ENCODE assay signal across 8 cellular contexts in genomic region chr19:1862424-1863307, GRCh38. TPM values are rescaled to one million over a fixed set of nuclear protein-coding genes. Genes with fewer than 3 reads are reported as not detected.
A peak's percentile ranks its signal among the peaks of the same experiment; 100 is the strongest.
DNase-seq lines count a peak whose midpoint lies in the region; ATAC-seq, FAIRE-seq and TF ChIP-seq lines count a peak whose summit lies in the region.

No MANE protein-coding gene starts in this region.

- peaks cover 7% of the 10 kb centered on the region; the same call in 1 of the 2 replicates for H4K20me1 ChIP-seq in GM12878 (ENCODE audit: control insufficient read depth, insufficient read depth)

- FAIRE-seq in GM12878 (lab: Jason Lieb, UNC), result no peak

- H2AFZ ChIP-seq in GM12878 (ENCODE audit: control insufficient read depth, low read depth, low read length), result no peak overlapping the region; the same call in 1 of the 2 replicates

- SMC1A ChIA-PET in GM12878 (lab: Charles Lee; ENCODE audit: uncharacterized antibody, unreplicated experiment), result no interaction called here

- H3K4me3 Mint-ChIP-seq in stimulated activated naive CD8-positive, alpha-beta T cell treated with anti-CD3 and anti-CD28 coated beads, Interleukin-15, Interleukin-2, amounts not matched to agents 100 ng/mL and 50 ng/mL, for 24 hours, result peak overlapping the region; percentile 93

- peaks cover 43% of the 10 kb centered on the region for H3K4me1 Mint-ChIP-seq in stimulated activated naive CD8-positive, alpha-beta T cell treated with anti-CD3 and anti-CD28 coated beads, Interleukin-15, Interleukin-2, amounts not matched to agents 100 ng/mL and 50 ng/mL, for 24 hours (ENCODE audit: low read depth)

- intact Hi-C loops in GM12878 (cut with micrococcal nuclease; ENCODE audit: unreplicated experiment) (no loop called here), right lobe of liver (cut with DNase I) (no loop called here)

- peaks cover 53% of the 10 kb centered on the region for H3K79me2 ChIP-seq in GM12878 (ENCODE audit: control insufficient read depth, insufficient read depth, low read length)

- DNase-seq in GM10266 (ENCODE audit: extremely low spot score) (peak; percentile 86), SK-N-MC (ENCODE audit: low read depth, low spot score) (no peak), GM12878 (ENCODE audit: low read depth, low spot score) (no peak), right lobe of liver (peak; percentile 62 to 72 (median 68)), NCI-H2107 treated with DMSO at 0.1 percent for 48 hours (lab: John Stamatoyannopoulos, UW; ENCODE audit: unreplicated experiment) (no peak), AML-193 (lab: John Stamatoyannopoulos, UW) (no peak)

- H3K27ac Mint-ChIP-seq in stimulated activated naive CD8-positive, alpha-beta T cell treated with anti-CD3 and anti-CD28 coated beads, Interleukin-15, Interleukin-2, amounts not matched to agents 100 ng/mL and 50 ng/mL, for 24 hours, result peak overlapping the region; percentile 91

- in situ Hi-C loops in GM12878 (cut with MboI), result loop anchor here (25.0 kb wide), 1 partner anchor 1500 kb away; the partner anchor contains the start of gene NFIC

- ATAC-seq in HG02852 (IDR thresholded peaks at IDR 0.05; ENCODE audit: unreplicated experiment) (peak; percentile 2), GM12878 (no peak), right lobe of liver (no peak)

- H3K27me3 ChIP-seq in GM12878 (replicated peaks in 1 of 2; ENCODE audit: control insufficient read depth in 2 of 2, insufficient read depth in 2 of 2, low read length in 1 of 2) (no peaks in the 10 kb centered on the region), right lobe of liver (no peaks in the 10 kb centered on the region)

- H3K9ac ChIP-seq in SK-N-MC (ENCODE audit: insufficient read length) (peak overlapping the region; percentile 77), GM12878 (ENCODE audit: control insufficient read depth, insufficient read depth, low read length) (peak overlapping the region; percentile 64)

- H3K4me3 ChIP-seq in SK-N-MC, result peak overlapping the region; percentile 95
- H3K4me3 ChIP-seq in GM12878, result peak overlapping the region; percentile 94
- H3K4me3 ChIP-seq in right lobe of liver, result peak overlapping the region; percentile 70 to 88 (median 74)

- no peaks in the 10 kb centered on the region for H3K9me3 Mint-ChIP-seq in stimulated activated naive CD8-positive, alpha-beta T cell treated with anti-CD3 and anti-CD28 coated beads, Interleukin-15, Interleukin-2, amounts not matched to agents 100 ng/mL and 50 ng/mL, for 24 hours

- H3K4me1 ChIP-seq in GM12878 (ENCODE audit: control insufficient read depth, insufficient read depth, low read length) (peaks cover 8% of the 10 kb centered on the region), right lobe of liver (peaks cover 0 to 45% (median 21%) of the 10 kb centered on the region in 4 donors)

- TF ChIP-seq POLR2A in GM12878 (IDR thresholded peaks at IDR 0.05; ENCODE audit: low read depth, low read length), result no peak; the same call in 1 of the 2 replicates
- no peak for TF ChIP-seq POLR2A in right lobe of liver (IDR thresholded peaks at IDR 0.05)

- under 1% methylated on average over 60 of the region's 106 CpGs for WGBS in GM12878 (ENCODE audit: insufficient coverage, insufficient replicate concordance, low lambda C conversion rate, missing lambda C conversion rate)
- 2% methylated on average over 21 of the region's 106 CpGs for WGBS in right lobe of liver (ENCODE audit: insufficient coverage, low coverage, low lambda C conversion rate, missing lambda C conversion rate)

- H3K27ac ChIP-seq in SK-N-MC (no peak overlapping the region; the same call in 1 of the 2 replicates), GM12878 (ENCODE audit: control insufficient read depth, insufficient read depth) (peak overlapping the region; percentile 55), right lobe of liver (peak overlapping the region in 1 of 3 donors; percentile 49)

- no peak for TF ChIP-seq EP300 in GM12878 (IDR thresholded peaks at IDR 0.05; ENCODE audit: borderline replicate concordance in 1 of 2, control insufficient read depth in 1 of 2, low read depth in 2 of 2, low read length in 2 of 2)

- peaks cover 3% of the 10 kb centered on the region for H3K36me3 Mint-ChIP-seq in stimulated activated naive CD8-positive, alpha-beta T cell treated with anti-CD3 and anti-CD28 coated beads, Interleukin-15, Interleukin-2, amounts not matched to agents 100 ng/mL and 50 ng/mL, for 24 hours (ENCODE audit: low read depth)

- RAD21 ChIA-PET in GM12878 (lab: Charles Lee; ENCODE audit: unreplicated experiment), result no interaction called here

- no peaks in the 10 kb centered on the region for H3K27me3 Mint-ChIP-seq in stimulated activated naive CD8-positive, alpha-beta T cell treated with anti-CD3 and anti-CD28 coated beads, Interleukin-15, Interleukin-2, amounts not matched to agents 100 ng/mL and 50 ng/mL, for 24 hours

- H3K4me2 ChIP-seq in GM12878 (ENCODE audit: control insufficient read depth, insufficient read depth), result peak overlapping the region; percentile 72

- CTCF ChIA-PET in GM12878 (lab: Yijun Ruan, JAX), result no interaction called here

- TF ChIP-seq CTCF in GM10266 (IDR thresholded peaks at IDR 0.05; ENCODE audit: control insufficient read depth, insufficient read depth, low read depth, missing control alignments) (no peak), GM12878 (IDR thresholded peaks at IDR 0.05 in 2 of 3, conservative IDR thresholded peaks at IDR 0.05 in 1 of 3; ENCODE audit: control insufficient read depth in 2 of 3, extremely low read depth in 1 of 3, insufficient read depth in 1 of 3, low read depth in 3 of 3, low read length in 3 of 3) (no peak), right lobe of liver (IDR thresholded peaks at IDR 0.05) (peak in 1 of 4 donors; percentile 6)

- TF ChIP-seq RAD21 in GM12878 (IDR thresholded peaks at IDR 0.05; ENCODE audit: insufficient read depth, low read depth, low read length), result no peak

- BruUV-seq in GM12878 (replicated peaks; lab: Mats Ljungman, UMichigan), result no TSS peak

- POLR2A ChIA-PET in GM12878 (lab: Charles Lee), result no interaction called here

- H3K9me3 ChIP-seq in SK-N-MC (ENCODE audit: low read depth, low read length), result no peaks in the 10 kb centered on the region
- no peaks in the 10 kb centered on the region for H3K9me3 ChIP-seq in GM12878 (replicated peaks; ENCODE audit: control insufficient read depth, insufficient read depth, low read length)
- H3K9me3 ChIP-seq in right lobe of liver, result no peaks in the 10 kb centered on the region

- H3K36me3 ChIP-seq in SK-N-MC (ENCODE audit: insufficient read depth, low read length) (no peaks in the 10 kb centered on the region), GM12878 (ENCODE audit: control insufficient read depth in 2 of 2, insufficient read depth in 2 of 2, low read length in 1 of 2) (no peaks in the 10 kb centered on the region), right lobe of liver (no peaks in the 10 kb centered on the region)

RNA-seq across cellular contexts. Expression of gene KLF16, which starts 0.7 kb away (rescaled TPM):
- total RNA-seq in GM12878 (2013; cell fraction: nucleolus; rRNA removed), result 4.1 and 5.1 TPM in 2 replicates
- total RNA-seq in GM12878 (2014; rRNA removed) (5.4 and 6.2 TPM in 2 replicates), GM12878 (2014; rRNA removed; fragmentation: Illumina TruSeq; extraction: Trizol) (2.2 and 2.6 TPM in 2 replicates), GM12878 (2021) (37.6 and 41.2 TPM in 2 replicates), right lobe of liver (10 to 100 TPM in 5 of 6 experiments, 1 to 10 TPM in 1; 9.9 to 23.6 (median 10.8) TPM)
- polyA plus RNA-seq in GM12878 (2011; ENCODE audit: low read depth), result 2.1 TPM
- polyA plus RNA-seq in GM12878 (2011; rRNA removed) (0.89 and 1.6 TPM in 2 replicates), GM12878 (2014; fragmentation: Illumina TruSeq; extraction: Trizol) (0.57 and 2.6 TPM in 2 replicates), GM12878 (2014; fragmentation: Nextera tagmentation; extraction: Ambion mirVana) (under 1 TPM; 0.03 to 0.24 TPM), GM12878 (2014; rRNA removed) (13.4 and 13.7 TPM in 2 replicates), GM12878 (2016; fragmentation: Nextera tagmentation; extraction: Ambion mirVana) (1 to 10 TPM; 2.1 to 2.5 TPM)
- polyA plus RNA-seq in GM12878 (2011; cell fraction: cytosol; rRNA removed), result 4.1 and 7.5 TPM in 2 replicates
- polyA plus RNA-seq in GM12878 (2011; cell fraction: nucleus; rRNA removed), result 11.3 and 26.9 TPM in 2 replicates
- 9.1 and 13.8 TPM in 2 replicates for polyA plus RNA-seq in GM12878 (2012)
- 0.59 and 1.9 TPM in 2 replicates for polyA minus RNA-seq in GM12878 (2011; rRNA and poly(A)+ RNA removed)
- polyA minus RNA-seq in GM12878 (2011; cell fraction: cytosol; rRNA and poly(A)+ RNA removed), result 4.9 and 7.4 TPM in 2 replicates
- polyA minus RNA-seq in GM12878 (2011; cell fraction: nucleus; rRNA and poly(A)+ RNA removed), result 1.5 and 6.3 TPM in 2 replicates

RNA-seq across cellular contexts. Expression of gene REXO1, which starts 14.4 kb away (rescaled TPM):
- total RNA-seq in GM12878 (2013; cell fraction: nucleolus; rRNA removed), result 47.1 and 50.6 TPM in 2 replicates
- 5.2 and 11.7 TPM in 2 replicates for total RNA-seq in GM12878 (2014; rRNA removed)
- 6.4 and 8.5 TPM in 2 replicates for total RNA-seq in GM12878 (2014; rRNA removed; fragmentation: Illumina TruSeq; extraction: Trizol)
- total RNA-seq in GM12878 (2021), result 38.1 and 45.2 TPM in 2 replicates
- 8.9 TPM for polyA plus RNA-seq in GM12878 (2011; ENCODE audit: low read depth)
- polyA plus RNA-seq in GM12878 (2011; rRNA removed), result 2.7 and 9.5 TPM in 2 replicates
- polyA plus RNA-seq in GM12878 (2011; cell fraction: cytosol; rRNA removed), result 16.1 and 17.2 TPM in 2 replicates
- 52.3 and 81.1 TPM in 2 replicates for polyA plus RNA-seq in GM12878 (2011; cell fraction: nucleus; rRNA removed)
- 23.8 and 34.3 TPM in 2 replicates for polyA plus RNA-seq in GM12878 (2012)
- 4.0 and 8.2 TPM in 2 replicates for polyA plus RNA-seq in GM12878 (2014; fragmentation: Illumina TruSeq; extraction: Trizol)
- under 1 TPM; 0.03 to 0.64 TPM for polyA plus RNA-seq in GM12878 (2014; fragmentation: Nextera tagmentation; extraction: Ambion mirVana)
- 31.3 and 38.2 TPM in 2 replicates for polyA plus RNA-seq in GM12878 (2014; rRNA removed)
- polyA plus RNA-seq in GM12878 (2016; fragmentation: Nextera tagmentation; extraction: Ambion mirVana), result 1 to 10 TPM; 3.7 to 8.4 TPM
- polyA minus RNA-seq in GM12878 (2011; rRNA and poly(A)+ RNA removed), result 9.6 and 10.0 TPM in 2 replicates
- 10.0 and 14.4 TPM in 2 replicates for polyA minus RNA-seq in GM12878 (2011; cell fraction: cytosol; rRNA and poly(A)+ RNA removed)
- polyA minus RNA-seq in GM12878 (2011; cell fraction: nucleus; rRNA and poly(A)+ RNA removed), result 7.4 and 15.0 TPM in 2 replicates
- 10 to 100 TPM in 4 of 6 experiments, 1 to 10 TPM in 2; 8.0 to 17.7 (median 12.6) TPM for total RNA-seq in right lobe of liver

RNA-seq across cellular contexts. Expression of gene ABHD17A, which starts 22.6 kb away (rescaled TPM):
- 25.8 and 29.5 TPM in 2 replicates for total RNA-seq in GM12878 (2013; cell fraction: nucleolus; rRNA removed)
- total RNA-seq in GM12878 (2014; rRNA removed) (109 and 126 TPM in 2 replicates), GM12878 (2014; rRNA removed; fragmentation: Illumina TruSeq; extraction: Trizol) (5.6 and 7.0 TPM in 2 replicates), GM12878 (2021) (72.6 and 77.6 TPM in 2 replicates), right lobe of liver (10 to 100 TPM; 20.4 to 49.5 (median 23.5) TPM)
- 8.6 TPM for polyA plus RNA-seq in GM12878 (2011; ENCODE audit: low read depth)
- polyA plus RNA-seq in GM12878 (2011; rRNA removed) (7.7 and 25.3 TPM in 2 replicates), GM12878 (2014; fragmentation: Illumina TruSeq; extraction: Trizol) (0.87 and 2.5 TPM in 2 replicates), GM12878 (2014; fragmentation: Nextera tagmentation; extraction: Ambion mirVana) (under 1 TPM in 1 of 2 experiments, not detected in 1; 0.13 TPM), GM12878 (2014; rRNA removed) (84.5 and 105 TPM in 2 replicates), GM12878 (2016; fragmentation: Nextera tagmentation; extraction: Ambion mirVana) (10 to 100 TPM; 28.8 to 45.7 TPM)
- 45.6 and 92.1 TPM in 2 replicates for polyA plus RNA-seq in GM12878 (2011; cell fraction: cytosol; rRNA removed)
- polyA plus RNA-seq in GM12878 (2011; cell fraction: nucleus; rRNA removed), result 158 and 188 TPM in 2 replicates
- 36.2 and 44.0 TPM in 2 replicates for polyA plus RNA-seq in GM12878 (2012)
- 22.4 and 32.0 TPM in 2 replicates for polyA minus RNA-seq in GM12878 (2011; rRNA and poly(A)+ RNA removed)
- polyA minus RNA-seq in GM12878 (2011; cell fraction: cytosol; rRNA and poly(A)+ RNA removed), result 21.4 and 26.9 TPM in 2 replicates
- 13.5 and 18.1 TPM in 2 replicates for polyA minus RNA-seq in GM12878 (2011; cell fraction: nucleus; rRNA and poly(A)+ RNA removed)

RNA-seq across cellular contexts. Expression of gene ADAT3, which starts 42.5 kb away (rescaled TPM):
- 26.1 and 30.8 TPM in 2 replicates for total RNA-seq in GM12878 (2013; cell fraction: nucleolus; rRNA removed)
- total RNA-seq in GM12878 (2014; rRNA removed), result 3.8 and 5.6 TPM in 2 replicates
- total RNA-seq in GM12878 (2014; rRNA removed; fragmentation: Illumina TruSeq; extraction: Trizol), result 0.27 TPM in 1 of 2 replicates, not detected in the other
- 11.6 and 11.8 TPM in 2 replicates for total RNA-seq in GM12878 (2021)
- polyA plus RNA-seq in GM12878 (2011; ENCODE audit: low read depth), result 0.54 TPM
- polyA plus RNA-seq in GM12878 (2011; rRNA removed), result 0.13 and 0.46 TPM in 2 replicates
- polyA plus RNA-seq in GM12878 (2011; cell fraction: cytosol; rRNA removed), result 1.1 and 2.1 TPM in 2 replicates
- polyA plus RNA-seq in GM12878 (2011; cell fraction: nucleus; rRNA removed), result 5.4 and 12.3 TPM in 2 replicates
- polyA plus RNA-seq in GM12878 (2012), result 3.0 and 3.7 TPM in 2 replicates
- not detected in 2 replicates for polyA plus RNA-seq in GM12878 (2014; fragmentation: Illumina TruSeq; extraction: Trizol)
- polyA plus RNA-seq in GM12878 (2014; fragmentation: Nextera tagmentation; extraction: Ambion mirVana), result not detected
- polyA plus RNA-seq in GM12878 (2014; rRNA removed), result 11.0 and 13.2 TPM in 2 replicates
- polyA plus RNA-seq in GM12878 (2016; fragmentation: Nextera tagmentation; extraction: Ambion mirVana), result 1 to 10 TPM; 7.7 to 8.9 TPM
- 0.62 TPM in 1 of 2 replicates, not detected in the other for polyA minus RNA-seq in GM12878 (2011; rRNA and poly(A)+ RNA removed)
- 1.1 and 1.5 TPM in 2 replicates for polyA minus RNA-seq in GM12878 (2011; cell fraction: cytosol; rRNA and poly(A)+ RNA removed)
- polyA minus RNA-seq in GM12878 (2011; cell fraction: nucleus; rRNA and poly(A)+ RNA removed), result 1.9 and 4.9 TPM in 2 replicates
- total RNA-seq in right lobe of liver, result 1 to 10 TPM; 1.8 to 5.3 (median 2.7) TPM

RNA-seq across cellular contexts. Expression of gene SCAMP4, which starts 42.5 kb away (rescaled TPM):
- total RNA-seq in GM12878 (2013; cell fraction: nucleolus; rRNA removed), result 42.9 and 44.9 TPM in 2 replicates
- total RNA-seq in GM12878 (2014; rRNA removed), result 16.9 and 19.3 TPM in 2 replicates
- total RNA-seq in GM12878 (2014; rRNA removed; fragmentation: Illumina TruSeq; extraction: Trizol), result 6.5 and 7.0 TPM in 2 replicates
- total RNA-seq in GM12878 (2021), result 34.7 and 38.7 TPM in 2 replicates
- 8.1 TPM for polyA plus RNA-seq in GM12878 (2011; ENCODE audit: low read depth)
- 2.7 and 5.6 TPM in 2 replicates for polyA plus RNA-seq in GM12878 (2011; rRNA removed)
- 6.9 and 10.0 TPM in 2 replicates for polyA plus RNA-seq in GM12878 (2011; cell fraction: cytosol; rRNA removed)
- 28.6 and 39.7 TPM in 2 replicates for polyA plus RNA-seq in GM12878 (2011; cell fraction: nucleus; rRNA removed)
- 21.9 and 26.7 TPM in 2 replicates for polyA plus RNA-seq in GM12878 (2012)
- polyA plus RNA-seq in GM12878 (2014; fragmentation: Illumina TruSeq; extraction: Trizol), result 5.1 and 8.7 TPM in 2 replicates
- 1 to 10 TPM in 1 of 2 experiments, under 1 TPM in 1; 0.63 to 2.3 TPM for polyA plus RNA-seq in GM12878 (2014; fragmentation: Nextera tagmentation; extraction: Ambion mirVana)
- polyA plus RNA-seq in GM12878 (2014; rRNA removed), result 24.4 and 33.2 TPM in 2 replicates
- 10 to 100 TPM; 33.8 to 34.4 TPM for polyA plus RNA-seq in GM12878 (2016; fragmentation: Nextera tagmentation; extraction: Ambion mirVana)
- 3.1 and 15.0 TPM in 2 replicates for polyA minus RNA-seq in GM12878 (2011; rRNA and poly(A)+ RNA removed)
- polyA minus RNA-seq in GM12878 (2011; cell fraction: cytosol; rRNA and poly(A)+ RNA removed), result 7.0 and 10.7 TPM in 2 replicates
- 9.1 and 17.2 TPM in 2 replicates for polyA minus RNA-seq in GM12878 (2011; cell fraction: nucleus; rRNA and poly(A)+ RNA removed)
- total RNA-seq in right lobe of liver, result 10 to 100 TPM; 22.1 to 60.6 (median 24.4) TPM

Comparison
In these comparisons a context has a peak if more than half of its experiments do, and no peak if none do; other contexts are left out.
1. DNase-seq: peak in GM10266 (single experiment) and right lobe of liver (3 of 3); none in SK-N-MC (single experiment), GM12878 (single experiment), NCI-H2107 treated with DMSO at 0.1 percent for 48 hours (single experiment) and AML-193 (0 of 2).
2. Peak in every context shown above with its lines, with median percentiles within 50 percentile points of each other: H3K4me3 ChIP-seq.